Comparison of ENCODE assay signal across 35 cellular contexts in genomic region chr6:41475737-41476357, GRCh38.
"Had no signal": no experiment of that assay in that cellular context is flagged by ENCODE, and none has a peak within 500 bp of the region (broad histone marks: within the 10 kb centered on the region; RNA-seq: fewer than 3 reads in every experiment).

No MANE protein-coding gene starts in this region.

- H3K27me3 ChIP-seq: MG63 had no signal

- H3K27ac Mint-ChIP-seq: activated B cell treated with CpG ODN at 0.5 μM for 24 hours; activated CD4-positive, alpha-beta memory T cell treated with anti-CD3 and anti-CD28 coated beads for 36 hours; activated naive CD4-positive, alpha-beta T cell treated with anti-CD3 and anti-CD28 coated beads for 36 hours; activated naive CD8-positive, alpha-beta T cell; activated naive CD8-positive, alpha-beta T cell treated with anti-CD3 and anti-CD28 coated beads, Interleukin-2, amount 50 U/mL, for 24 hours; activated T-helper 1 cell treated with anti-CD3 and anti-CD28 coated beads, Interleukin-12 subunit alpha, Interleukin-12 subunit beta, Interleukin-2, Interleukin-4 antibody, amounts not matched to agents 30 ng/mL and 10 ng/mL and 1 ng/mL, durations not matched to agents 14 hours and 24 hours and 36 hours had no signal

- H3K9me3 Mint-ChIP-seq: activated B cell treated with CpG ODN at 0.5 μM for 24 hours; activated CD4-positive, alpha-beta memory T cell treated with anti-CD3 and anti-CD28 coated beads for 36 hours; activated naive CD4-positive, alpha-beta T cell treated with anti-CD3 and anti-CD28 coated beads for 36 hours; activated naive CD8-positive, alpha-beta T cell treated with anti-CD3 and anti-CD28 coated beads, Interleukin-2, amount 50 U/mL, for 24 hours; activated T-cell treated with anti-CD3 and anti-CD28 coated beads, Interleukin-2, amount 50 U/mL, for 4 hours; activated T-helper 1 cell treated with anti-CD3 and anti-CD28 coated beads, Interleukin-12 subunit alpha, Interleukin-12 subunit beta, Interleukin-2, Interleukin-4 antibody, amounts not matched to agents 30 ng/mL and 10 ng/mL and 1 ng/mL, durations not matched to agents 14 hours and 24 hours and 36 hours; central memory CD8-positive, alpha-beta T cell had no signal

- H3K9me3 ChIP-seq: MG63 had no signal

- H3K36me3 Mint-ChIP-seq: activated CD4-positive, alpha-beta memory T cell treated with anti-CD3 and anti-CD28 coated beads for 36 hours; activated naive CD8-positive, alpha-beta T cell had no signal

- DNase-seq: activated B cell treated with CpG ODN at 0.5 μM for 24 hours; activated CD4-positive, alpha-beta memory T cell treated with anti-CD3 and anti-CD28 coated beads for 36 hours; activated CD4-positive, alpha-beta T cell treated with anti-CD3 and anti-CD28 coated beads for 4 hours; activated CD4-positive, alpha-beta T cell treated with anti-CD3 and anti-CD28 coated beads, Interleukin-2, amount 50 U/mL, for 1 hour; activated CD4-positive, CD25-positive, alpha-beta regulatory T cell treated with anti-CD3 and anti-CD28 coated beads, Interleukin-2, amount 50 U/mL, for 72 hours; activated CD8-positive, alpha-beta memory T cell treated with anti-CD3 and anti-CD28 coated beads, Interleukin-2, amount 50 U/mL, for 4 hours; activated gamma-delta T cell treated with Interleukin-2 at 50 U/mL for 16 hours; activated naive CD4-positive, alpha-beta T cell treated with anti-CD3 and anti-CD28 coated beads for 36 hours; activated naive CD8-positive, alpha-beta T cell treated with anti-CD3 and anti-CD28 coated beads, Interleukin-2, amount 50 U/mL, for 24 hours; activated T-cell treated with anti-CD3 and anti-CD28 coated beads for 4 hours; activated T-cell treated with anti-CD3 and anti-CD28 coated beads, Interleukin-2, amount 50 U/mL, for 4 hours; anterior cingulate cortex; brain microvascular endothelial cell; Kasumi-1; KG1; MG63; NCI-H1048; NCI-H1105 treated with DMSO at 0.1 percent for 48 hours; NCI-H1436; NCI-H1694; NCI-H1930; NCI-H345; NCI-H524 treated with DMSO at 0.1 percent for 48 hours; NCI-H748 treated with DMSO at 0.1 percent for 48 hours; NK-92 treated with Interleukin-12 subunit alpha and Interleukin-12 subunit beta, amount 100 ng/mL, for 24 hours; Right ventricle myocardium superior; SW 1271; T-helper 1 cell; T-helper 2 cell; T-helper 9 cell had no signal

- H3K27ac ChIP-seq: brain microvascular endothelial cell, cardiac muscle cell, VCaP had no signal

- ATAC-seq: activated naive CD8-positive, alpha-beta T cell treated with anti-CD3 and anti-CD28 coated beads, Interleukin-2, amount 50 U/mL, for 24 hours; activated T-cell treated with anti-CD3 and anti-CD28 coated beads, Interleukin-2, amount 50 U/mL, for 4 hours had no signal

- H3K4me3 Mint-ChIP-seq: activated B cell treated with CpG ODN at 0.5 μM for 24 hours; activated CD4-positive, alpha-beta memory T cell treated with anti-CD3 and anti-CD28 coated beads for 36 hours; activated naive CD4-positive, alpha-beta T cell treated with anti-CD3 and anti-CD28 coated beads for 36 hours; activated naive CD8-positive, alpha-beta T cell; activated naive CD8-positive, alpha-beta T cell treated with anti-CD3 and anti-CD28 coated beads, Interleukin-2, amount 50 U/mL, for 24 hours; activated T-cell treated with anti-CD3 and anti-CD28 coated beads, Interleukin-2, amount 50 U/mL, for 4 hours; activated T-helper 1 cell treated with anti-CD3 and anti-CD28 coated beads, Interleukin-12 subunit alpha, Interleukin-12 subunit beta, Interleukin-2, Interleukin-4 antibody, amounts not matched to agents 30 ng/mL and 10 ng/mL and 1 ng/mL, durations not matched to agents 14 hours and 24 hours and 36 hours; central memory CD8-positive, alpha-beta T cell had no signal

- H3K4me3 ChIP-seq: cardiac muscle cell, MG63 had no signal

- H3K36me3 ChIP-seq: brain microvascular endothelial cell, cardiac muscle cell, MG63 had no signal
